Comparison of ENCODE assay signal across 1 cellular context in genomic region chr19:10403137-10404021, GRCh38.
TF ChIP-seq lines count a peak whose summit lies in the region.

CDC37 (minus strand) TSS chr19:10403542; CDS start chr19:10403479, 63 bp downstream.

TF ChIP-seq in HEK293, 187 proteins besides CTCF, POLR2A, EP300 and RAD21 (continued from another document):
- TF ChIP-seq ZBTB20 (tag by site-specific recombination; IDR thresholded peaks at IDR 0.05) (no peak; the same call in 1 of the 2 replicates), ZNF221 (tag by site-specific recombination; IDR thresholded peaks at IDR 0.05; ENCODE audit: borderline replicate concordance) (no peak), ZNF302 (tag by site-specific recombination; IDR thresholded peaks at IDR 0.05; ENCODE audit: low read depth) (no peak), ZIC2 (tag by site-specific recombination; IDR thresholded peaks at IDR 0.05) (peak; percentile 78), ZBTB8A (tag by site-specific recombination; IDR thresholded peaks at IDR 0.05) (peak; percentile 56)
TF ChIP-seq in HEK293: peak in this region for 39.
